ENCODE assay signal across 20 cellular contexts in the genomic region with DNA sequence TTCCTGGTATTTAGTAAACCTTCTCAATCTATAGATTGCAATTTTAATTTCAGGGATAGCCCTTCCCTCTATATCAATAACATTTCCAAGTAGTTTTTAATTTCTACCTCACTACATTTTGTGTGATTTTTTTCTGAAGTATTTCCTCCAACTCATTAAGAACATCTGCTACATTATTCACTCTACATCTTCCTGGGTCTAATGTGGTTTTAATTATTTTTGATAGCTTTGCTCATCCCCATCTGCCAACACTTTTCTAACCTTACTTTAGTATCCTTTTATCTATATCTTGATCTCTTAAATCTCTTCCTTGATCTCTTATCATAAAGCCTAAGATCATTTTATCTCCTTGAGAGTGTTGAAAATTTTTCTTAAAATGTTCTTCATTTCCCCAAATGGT.
A peak's percentile ranks its signal among the peaks of the same experiment; 100 is the strongest.
DNase-seq lines count a peak whose midpoint lies in the region; ATAC-seq and TF ChIP-seq lines count a peak whose summit lies in the region.
"Had no signal": no experiment of that assay in that cellular context is flagged by ENCODE, and none has a peak within 500 bp of the region (broad histone marks: within the 10 kb centered on the region; RNA-seq: fewer than 3 reads in every experiment).

No MANE protein-coding gene starts in this region.

- H3K4me1 ChIP-seq in SK-N-SH (ENCODE audit: control insufficient read depth in 1 of 2, insufficient read depth in 2 of 2, low read depth in 1 of 2, low read length in 1 of 2), result peaks cover 0 to 11% of the 10 kb centered on the region in 2 experiments; a peak in 2 of 4 replicates
- H3K4me1 ChIP-seq in lower lobe of right lung, result no peaks in the 10 kb centered on the region
- H3K4me1 ChIP-seq: A549; BLaER1 treated with 17β-estradiol and CSF1 and Interleukin-3, amounts not matched to agents 10 nM and 100 nM; HAP-1 had no signal

- TF ChIP-seq CTCF in SK-N-SH (IDR thresholded peaks at IDR 0.05) (no peak), fibroblast of mammary gland (conservative IDR thresholded peaks at IDR 0.05; ENCODE audit: control insufficient read depth, insufficient read depth, low read depth, low read length) (no peak), lower lobe of right lung (IDR thresholded peaks at IDR 0.05) (no peak)

- H3K4me2 ChIP-seq in SK-N-SH, result no peak overlapping the region
- H3K4me2 ChIP-seq: A549; BLaER1 treated with 17β-estradiol and CSF1 and Interleukin-3, amounts not matched to agents 10 nM and 100 nM had no signal

- H2AFZ ChIP-seq in SK-N-SH (ENCODE audit: low read depth), result no peak overlapping the region

- H3K9me2 ChIP-seq in SK-N-SH, result no peaks in the 10 kb centered on the region; the same call in 1 of the 2 replicates

- no peak overlapping the region for H3K9ac ChIP-seq in SK-N-SH
- H3K9ac ChIP-seq: BLaER1 treated with 17β-estradiol and CSF1 and Interleukin-3, amounts not matched to agents 10 nM and 100 nM had no signal

- POLR2A ChIA-PET in SK-N-SH (lab: Yijun Ruan, JAX), result no interaction called here

- no peaks in the 10 kb centered on the region for H4K20me1 ChIP-seq in SK-N-SH (ENCODE audit: insufficient read depth)
- H4K20me1 ChIP-seq: BLaER1 treated with 17β-estradiol and CSF1 and Interleukin-3, amounts not matched to agents 10 nM and 100 nM had no signal

- DNase-seq in NCI-H2171 treated with DMSO at 0.1 percent for 48 hours (lab: John Stamatoyannopoulos, UW), result peak; percentile 5
- DNase-seq in NCI-H2171 (lab: John Stamatoyannopoulos, UW), result no peak
- DNase-seq in Jurkat, Clone E6-1 (ENCODE audit: low read depth, low spot score), result peak; percentile 10
- DNase-seq in SK-N-SH, result no peak
- peak; percentile 20 for DNase-seq in fibroblast of mammary gland (ENCODE audit: low read depth)
- no peak for DNase-seq in activated CD4-positive, alpha-beta T cell treated with anti-CD3 and anti-CD28 coated beads for 4 hours
- DNase-seq in lower lobe of right lung, result no peak
- DNase-seq: CD8-positive, alpha-beta memory T cell; COR-L47; DMS 273 treated with DMSO at 0.1 percent for 48 hours; DMS53; DND-41; EL had no signal

- no peak for TF ChIP-seq EP300 in SK-N-SH (IDR thresholded peaks at IDR 0.05; ENCODE audit: borderline replicate concordance in 1 of 2, low read depth in 1 of 2, low read length in 1 of 2)

- no peaks in the 10 kb centered on the region for H3F3A ChIP-seq in SK-N-SH (replicated peaks; ENCODE audit: insufficient read depth)

- ATAC-seq in HG02623 (IDR thresholded peaks at IDR 0.05; ENCODE audit: unreplicated experiment), result no peak
- ATAC-seq in lower lobe of right lung, result no peak
- ATAC-seq: A549, GM12878 had no signal

- CTCF ChIA-PET in SK-N-SH (lab: Yijun Ruan, JAX), result interaction anchor here (1.5 kb wide), 1 partner anchor 12 kb away, joined by 4 read pairs; no protein-coding TSS in a partner anchor

- H3K36me3 ChIP-seq in SK-N-SH (replicated peaks in 1 of 2; ENCODE audit: control insufficient read depth in 1 of 2, insufficient read depth in 2 of 2, low read length in 1 of 2) (no peaks in the 10 kb centered on the region), lower lobe of right lung (no peaks in the 10 kb centered on the region)
- H3K36me3 ChIP-seq: BLaER1 treated with 17β-estradiol and CSF1 and Interleukin-3, amounts not matched to agents 10 nM and 100 nM; HAP-1 had no signal

- intact Hi-C loops in lower lobe of right lung (cut with DNase I), result no loop called here

- H3K27ac ChIP-seq in SK-N-SH (ENCODE audit: low read depth in 2 of 2, low read length in 1 of 2), result no peak overlapping the region
- H3K27ac ChIP-seq in lower lobe of right lung, result no peak overlapping the region
- H3K27ac ChIP-seq: 22Rv1; A549; BLaER1 treated with 17β-estradiol and CSF1 and Interleukin-3, amounts not matched to agents 10 nM and 100 nM; HL-60 had no signal

- no peak for TF ChIP-seq RAD21 in SK-N-SH (IDR thresholded peaks at IDR 0.05; ENCODE audit: low read length)

- no peaks in the 10 kb centered on the region for H3K9me3 ChIP-seq in SK-N-SH
- H3K9me3 ChIP-seq in lower lobe of right lung, result no peaks in the 10 kb centered on the region
- H3K9me3 ChIP-seq: A549, HAP-1 had no signal

- no peaks in the 10 kb centered on the region for H3K27me3 ChIP-seq in SK-N-SH (ENCODE audit: insufficient read depth)
- H3K27me3 ChIP-seq in lower lobe of right lung (ENCODE audit: low read depth), result no peaks in the 10 kb centered on the region
- H3K27me3 ChIP-seq: BLaER1 treated with 17β-estradiol and CSF1 and Interleukin-3, amounts not matched to agents 10 nM and 100 nM had no signal

- H3K79me2 ChIP-seq in SK-N-SH (ENCODE audit: insufficient read depth), result no peaks in the 10 kb centered on the region

- H3K4me3 ChIP-seq in Jurkat, Clone E6-1 (ENCODE audit: low read length), result no peak overlapping the region
- H3K4me3 ChIP-seq in SK-N-SH (ENCODE audit: low read depth in 2 of 2, low read length in 1 of 2) (no peak overlapping the region), fibroblast of mammary gland (ENCODE audit: control insufficient read depth, low read depth, low read length) (no peak overlapping the region), lower lobe of right lung (no peak overlapping the region)
- H3K4me3 ChIP-seq: A549; BLaER1 treated with 17β-estradiol and CSF1 and Interleukin-3, amounts not matched to agents 10 nM and 100 nM; GM12878; HAP-1 had no signal

TF ChIP-seq in SK-N-SH, 30 proteins besides CTCF, POLR2A, EP300 and RAD21:
- peak; percentile 29 for TF ChIP-seq TCF12 (IDR thresholded peaks at IDR 0.05)
- TF ChIP-seq TAF1 (IDR thresholded peaks at IDR 0.05; ENCODE audit: borderline replicate concordance, low read depth, low read length), result no peak

Comparison
In these comparisons a context has a peak if more than half of its experiments do, and no peak if none do; other contexts are left out.
1. DNase-seq: peak in NCI-H2171 treated with DMSO at 0.1 percent for 48 hours (single experiment), Jurkat, Clone E6-1 (single experiment) and fibroblast of mammary gland (single experiment); none in NCI-H2171 (single experiment), SK-N-SH (single experiment), activated CD4-positive, alpha-beta T cell treated with anti-CD3 and anti-CD28 coated beads for 4 hours (0 of 2) and lower lobe of right lung (single experiment).